In genomic region chr3:46187876-46188275, GRCh38 we compare ENCODE assay signal across 12 cellular contexts. TPM values are rescaled to one million over a fixed set of nuclear protein-coding genes. Genes with fewer than 3 reads are reported as not detected.
A peak's percentile ranks its signal among the peaks of the same experiment; 100 is the strongest.
DNase-seq lines count a peak whose midpoint lies in the region; ATAC-seq and TF ChIP-seq lines count a peak whose summit lies in the region.
"Had no signal": no experiment of that assay in that cellular context is flagged by ENCODE, and none has a peak within 500 bp of the region (broad histone marks: within the 10 kb centered on the region; RNA-seq: fewer than 3 reads in every experiment).

No MANE protein-coding gene starts in this region.

- TF ChIP-seq POLR2A in NB4 (IDR thresholded peaks at IDR 0.05; ENCODE audit: extremely low read depth, insufficient read length) = no peak

- no peaks in the 10 kb centered on the region for H3F3A ChIP-seq in smooth muscle cell (ENCODE audit: low read depth)

- H3K4me3 ChIP-seq in NB4 (ENCODE audit: low read depth, low read length) (no peak overlapping the region), smooth muscle cell (no peak overlapping the region)

- H3K27me3 ChIP-seq in smooth muscle cell (ENCODE audit: low read depth) = no peaks in the 10 kb centered on the region

- TF ChIP-seq CTCF in NB4 (IDR thresholded peaks at IDR 0.05; ENCODE audit: low read depth, low read length) (no peak), smooth muscle cell (IDR thresholded peaks at IDR 0.05; ENCODE audit: borderline replicate concordance, insufficient read depth, poor library complexity, severe bottlenecking) (no peak)

- H3K4me1 ChIP-seq in smooth muscle cell (ENCODE audit: low read depth) = no peaks in the 10 kb centered on the region

- ATAC-seq in GM18907 (IDR thresholded peaks at IDR 0.05; ENCODE audit: unreplicated experiment) (peak; percentile 2), GM21786 (IDR thresholded peaks at IDR 0.05; ENCODE audit: unreplicated experiment) (no peak)

- no peaks in the 10 kb centered on the region for H3K9me3 ChIP-seq in smooth muscle cell (replicated peaks; ENCODE audit: low read depth)

- no peak overlapping the region for H2AFZ ChIP-seq in smooth muscle cell (ENCODE audit: low read depth)

- no peak overlapping the region for H3K9ac ChIP-seq in smooth muscle cell (ENCODE audit: low read depth)

- H3K4me2 ChIP-seq in smooth muscle cell = no peak overlapping the region

- no peaks in the 10 kb centered on the region for H4K20me1 ChIP-seq in smooth muscle cell (ENCODE audit: low read depth)

- no peaks in the 10 kb centered on the region for H3K79me2 ChIP-seq in smooth muscle cell (ENCODE audit: low read depth)

- H3K36me3 ChIP-seq in smooth muscle cell (ENCODE audit: low read depth) = no peaks in the 10 kb centered on the region

- H3K27ac ChIP-seq in epithelial cell of prostate = peak overlapping the region; percentile 38
- peak overlapping the region; percentile 24 for H3K27ac ChIP-seq in smooth muscle cell (ENCODE audit: low read depth)

- DNase-seq in NB4 (ENCODE audit: low read depth) (peak; percentile 56), epithelial cell of prostate (ENCODE audit: low read depth, low spot score) (peak; percentile 67), smooth muscle cell (lab: John Stamatoyannopoulos, UW; ENCODE audit: unreplicated experiment) (no peak), mesenteric fat pad (ENCODE audit: low spot score) (no peak), foreskin melanocyte (no peak)
- DNase-seq: activated T-cell treated with anti-CD3 and anti-CD28 coated beads for 4 hours; central memory CD4-positive, alpha-beta T cell; KG1; NCI-H526 had no signal

- WGBS in smooth muscle cell (ENCODE audit: low lambda C conversion rate) = 85% methylated on average over 2 of the region's 2 CpGs

RNA-seq across cellular contexts. Expression of gene CCR1, which starts 20.2 kb away (rescaled TPM):
- total RNA-seq in smooth muscle cell (0.76 TPM in 1 of 2 replicates, not detected in the other), mesenteric fat pad (39.7 TPM)
- polyA plus RNA-seq in smooth muscle cell = 0.19 TPM in 1 of 2 replicates, not detected in the other
- total RNA-seq: Daoy had no signal

RNA-seq across cellular contexts. Expression of gene CCR3, which starts 54.4 kb away (rescaled TPM):
- total RNA-seq in smooth muscle cell (not detected in 2 replicates), mesenteric fat pad (not detected)
- not detected in 2 replicates for polyA plus RNA-seq in smooth muscle cell
- total RNA-seq: Daoy had no signal

Comparison
In these comparisons a context has a peak if more than half of its experiments do, and no peak if none do; other contexts are left out.
1. DNase-seq: peak in NB4 (single experiment) and epithelial cell of prostate (single experiment); none in smooth muscle cell (single experiment), mesenteric fat pad (single experiment) and foreskin melanocyte (single experiment).
2. RNA of gene CCR1, which starts 20.2 kb away (total RNA-seq): 39.7 TPM in mesenteric fat pad (single experiment); 0.76 TPM in smooth muscle cell; every median in the first group is over 10 times any median in the second.